21 cellular contexts compared by ENCODE assay signal in the genomic region with DNA sequence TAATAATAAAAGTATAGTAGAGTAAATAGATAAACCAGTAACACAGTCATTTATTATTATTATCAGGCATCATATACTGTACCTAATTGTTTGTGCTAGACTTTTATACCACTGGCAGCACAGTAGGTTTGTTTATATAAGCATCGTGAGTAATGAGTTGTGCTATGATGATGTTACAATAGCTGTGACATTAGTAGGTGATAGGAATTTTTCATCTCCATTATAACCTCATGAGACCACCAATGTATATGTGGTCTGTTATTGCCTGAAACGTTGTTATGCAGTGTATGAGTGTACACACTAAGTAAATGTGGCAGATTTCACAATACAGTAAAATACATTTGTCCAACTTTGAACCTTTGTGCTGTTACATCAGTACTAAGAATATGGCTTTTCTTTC.
DNase-seq lines count a peak whose midpoint lies in the region; ATAC-seq and TF ChIP-seq lines count a peak whose summit lies in the region.
"Had no signal": no experiment of that assay in that cellular context is flagged by ENCODE, and none has a peak within 500 bp of the region (broad histone marks: within the 10 kb centered on the region; RNA-seq: fewer than 3 reads in every experiment).

No MANE protein-coding gene starts in this region.

- H3K36me3 ChIP-seq in PC-3 (ENCODE audit: low read depth, low read length) (no peaks in the 10 kb centered on the region), fibroblast of lung (ENCODE audit: control insufficient read depth, insufficient read depth, low read length) (no peaks in the 10 kb centered on the region), colonic mucosa (no peaks in the 10 kb centered on the region)
- H3K36me3 ChIP-seq: HAP-1, pancreas had no signal

- no peak for TF ChIP-seq CTCF in PC-3 (conservative IDR thresholded peaks at IDR 0.05; ENCODE audit: low read depth, low read length)
- no peak for TF ChIP-seq CTCF in fibroblast of lung (conservative IDR thresholded peaks at IDR 0.05 in 1 of 2, IDR thresholded peaks at IDR 0.05 in 1 of 2; ENCODE audit: low read depth in 1 of 2, low read length in 2 of 2)
- TF ChIP-seq CTCF in colonic mucosa (IDR thresholded peaks at IDR 0.05), result no peak

- H3K9me3 ChIP-seq in PC-3 (ENCODE audit: low read length) (no peaks in the 10 kb centered on the region), fibroblast of lung (ENCODE audit: control insufficient read depth, insufficient read depth, low read depth, low read length) (no peaks in the 10 kb centered on the region), colonic mucosa (no peaks in the 10 kb centered on the region)
- H3K9me3 ChIP-seq: HAP-1, pancreas had no signal

- H3K27me3 ChIP-seq in PC-3 (ENCODE audit: low read length) (no peaks in the 10 kb centered on the region), fibroblast of lung (ENCODE audit: control insufficient read depth, insufficient read depth, low read length) (no peaks in the 10 kb centered on the region), colonic mucosa (no peaks in the 10 kb centered on the region)
- H3K27me3 ChIP-seq: pancreas had no signal

- POLR2A ChIA-PET in PC-3 (lab: Charles Lee; ENCODE audit: unreplicated experiment), result no interaction called here

- H3K27ac ChIP-seq in PC-3 (ENCODE audit: low read length) (no peak overlapping the region), fibroblast of lung (ENCODE audit: insufficient read depth, low read length) (no peak overlapping the region), colonic mucosa (no peak overlapping the region)
- H3K27ac ChIP-seq: pancreas had no signal

- H3K79me2 ChIP-seq in PC-3 (ENCODE audit: low read length) (no peaks in the 10 kb centered on the region), fibroblast of lung (ENCODE audit: control insufficient read depth, insufficient read depth, low read length) (no peaks in the 10 kb centered on the region)

- CTCF ChIA-PET in PC-3 (lab: Charles Lee), result no interaction called here

- no peaks in the 10 kb centered on the region for H3F3A ChIP-seq in PC-3 (ENCODE audit: low read length, unreplicated experiment)

- H3K4me1 ChIP-seq in PC-3 (ENCODE audit: insufficient read depth, low read length), result peaks cover 4% of the 10 kb centered on the region; the same call in 1 of the 2 replicates
- H3K4me1 ChIP-seq in fibroblast of lung (ENCODE audit: control insufficient read depth, extremely low read depth, insufficient read depth, low read length), result no peaks in the 10 kb centered on the region
- H3K4me1 ChIP-seq in colonic mucosa, result no peaks in the 10 kb centered on the region
- H3K4me1 ChIP-seq: HAP-1, pancreas had no signal

- peak; percentile 54 for ATAC-seq in PC-3
- no peak for ATAC-seq in GM19452 (IDR thresholded peaks at IDR 0.05; ENCODE audit: unreplicated experiment)
- ATAC-seq: activated CD4-positive, alpha-beta T cell treated with anti-CD3 and anti-CD28 coated beads for 36 hours; activated naive CD4-positive, alpha-beta T cell treated with anti-CD3 and anti-CD28 coated beads, Interleukin-2, amount 50 U/mL, for 72 hours; natural killer cell; pancreas; right cardiac atrium; T-cell had no signal

- intact Hi-C loops in PC-3 (cut with micrococcal nuclease) (no loop called here), colonic mucosa (cut with DNase I) (no loop called here)

- H3K4me3 ChIP-seq in PC-3 (ENCODE audit: low read length) (no peak overlapping the region), fibroblast of lung (replicated peaks in 1 of 4; ENCODE audit: control extremely low read depth in 1 of 4, insufficient read depth in 1 of 4, low read depth in 3 of 4, low read length in 4 of 4) (no peak overlapping the region), colonic mucosa (no peak overlapping the region)
- H3K4me3 ChIP-seq: HAP-1, pancreas had no signal

- H2AFZ ChIP-seq in PC-3 (ENCODE audit: low read length) (no peak overlapping the region), fibroblast of lung (ENCODE audit: low read length) (no peak overlapping the region)

- H4K20me1 ChIP-seq in PC-3 (ENCODE audit: low read length) (no peaks in the 10 kb centered on the region), fibroblast of lung (ENCODE audit: control insufficient read depth, extremely low read depth, insufficient read depth, low read length) (no peaks in the 10 kb centered on the region)

- H3K9me2 ChIP-seq in PC-3 (replicated peaks; ENCODE audit: low read length), result no peaks in the 10 kb centered on the region

- no TSS peak for BruUV-seq in PC-3 (replicated peaks; lab: Mats Ljungman, UMichigan)

- DNase-seq in A172 (ENCODE audit: low spot score) (peak; percentile 37), ELR (ENCODE audit: low read depth) (peak; percentile 95), PC-3 (peak; percentile 62), fibroblast of lung (ENCODE audit: low read depth in 2 of 2) (peak; percentile 75 to 79), COLO829 (ENCODE audit: low spot score) (no peak), colonic mucosa (no peak)
- no peak for DNase-seq in activated CD4-positive, alpha-beta T cell treated with anti-CD3 and anti-CD28 coated beads for 4 hours
- DNase-seq: activated CD4-positive, alpha-beta T cell treated with anti-CD3 and anti-CD28 coated beads for 36 hours; CD4-positive, CD25-positive, alpha-beta regulatory T cell; DMS79; natural killer cell; NCI-H1694 treated with DMSO at 0.1 percent for 48 hours; OCI-M1; pancreas; right cardiac atrium; SHP77 treated with DMSO at 0.1 percent for 48 hours; stimulated activated CD4-positive, alpha-beta T cell treated with anti-CD3 and anti-CD28 coated beads, Interleukin-15, amount 100 ng/mL, for 24 hours; T-cell had no signal

- no peak overlapping the region for H3K4me2 ChIP-seq in PC-3 (ENCODE audit: low read length)
- H3K4me2 ChIP-seq in fibroblast of lung (ENCODE audit: extremely low read depth, insufficient read depth, low read length), result no peak overlapping the region

- no peak overlapping the region for H3K9ac ChIP-seq in PC-3 (ENCODE audit: low read length)
- H3K9ac ChIP-seq in fibroblast of lung (ENCODE audit: insufficient read depth, low read length), result no peak overlapping the region
- H3K9ac ChIP-seq in colonic mucosa (ENCODE audit: low read depth in 2 of 2, low read length in 2 of 2), result no peak overlapping the region

Comparison
In these comparisons a context has a peak if more than half of its experiments do, and no peak if none do; other contexts are left out.
1. DNase-seq: peak in A172 (single experiment), ELR (single experiment), PC-3 (single experiment) and fibroblast of lung (2 of 2); none in activated CD4-positive, alpha-beta T cell treated with anti-CD3 and anti-CD28 coated beads for 4 hours (0 of 2), COLO829 (single experiment) and colonic mucosa (single experiment).